ENCODE assay signal across 8 cellular contexts in the genomic region with DNA sequence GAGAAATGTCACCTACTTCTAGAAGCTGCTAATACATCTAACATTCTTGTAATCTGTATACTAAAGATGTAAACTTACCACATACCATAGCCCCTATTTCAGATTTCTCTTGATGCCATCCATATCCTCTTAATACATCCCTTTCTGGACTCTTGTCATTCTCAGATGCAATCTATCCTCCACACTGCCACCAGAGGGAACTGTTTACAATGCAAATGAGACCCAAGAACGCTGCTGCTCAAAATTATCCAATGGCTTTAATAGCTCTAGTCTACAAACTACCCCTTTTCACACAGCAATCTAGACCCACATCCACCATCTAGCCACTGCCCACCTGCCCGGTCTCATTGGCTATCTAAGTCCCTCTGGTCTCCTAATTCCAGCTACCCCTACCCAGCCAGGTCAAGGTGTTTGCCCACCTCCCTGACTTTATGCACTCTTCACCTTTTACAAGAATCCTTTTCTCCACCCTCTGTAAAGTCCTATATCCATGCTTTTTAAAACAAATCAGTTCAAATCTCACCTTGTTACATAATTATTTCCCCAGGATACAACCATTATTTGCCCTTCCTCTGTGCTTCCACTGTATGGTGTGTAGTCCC. TPM values are rescaled to one million over a fixed set of nuclear protein-coding genes. Genes with fewer than 3 reads are reported as not detected.
DNase-seq lines count a peak whose midpoint lies in the region; ATAC-seq and TF ChIP-seq lines count a peak whose summit lies in the region.

No MANE protein-coding gene starts in this region.

- no peaks in the 10 kb centered on the region for H3K9me3 Mint-ChIP-seq in activated CD8-positive, alpha-beta T cell treated with anti-CD3 and anti-CD28 coated beads for 36 hours
- no peaks in the 10 kb centered on the region for H3K9me3 Mint-ChIP-seq in type B pancreatic cell

- H3K4me3 ChIP-seq in BJ (ENCODE audit: low read depth, low read length) (no peak overlapping the region), GM12875 (ENCODE audit: low read depth, low read length) (no peak overlapping the region)

- POLR2A ChIA-PET in BJ (lab: Charles Lee): no interaction called here
- POLR2A ChIA-PET in activated CD8-positive, alpha-beta T cell treated with anti-CD3 and anti-CD28 coated beads for 36 hours (lab: Charles Lee): no interaction called here

- no peak overlapping the region for H3K4me3 Mint-ChIP-seq in activated CD8-positive, alpha-beta T cell treated with anti-CD3 and anti-CD28 coated beads for 36 hours
- no peak overlapping the region for H3K4me3 Mint-ChIP-seq in type B pancreatic cell

- no peaks in the 10 kb centered on the region for H3K36me3 ChIP-seq in BJ (ENCODE audit: control insufficient read depth, insufficient read depth, low read length)

- peaks cover 2% of the 10 kb centered on the region for H3K4me1 Mint-ChIP-seq in activated CD8-positive, alpha-beta T cell treated with anti-CD3 and anti-CD28 coated beads for 36 hours (ENCODE audit: low read depth)
- H3K4me1 Mint-ChIP-seq in type B pancreatic cell (ENCODE audit: unreplicated experiment): peaks cover 13% of the 10 kb centered on the region

- intact Hi-C loops in activated CD8-positive, alpha-beta T cell treated with anti-CD3 and anti-CD28 coated beads for 36 hours (cut with micrococcal nuclease): loop anchor here (5.0 kb wide), 1 partner anchor 93 kb away; a partner anchor contains a TSS

- CTCF ChIA-PET in BJ (lab: Yijun Ruan, JAX): interaction anchor here (0.7 to 1.2 kb wide), 10 partner anchors 8 to 92 kb away, joined by 3 to 10 read pairs (median 4); a partner anchor contains a TSS
- CTCF ChIA-PET in activated CD8-positive, alpha-beta T cell treated with anti-CD3 and anti-CD28 coated beads for 36 hours (lab: Charles Lee): interaction anchor here (0.6 to 1.2 kb wide), 8 partner anchors 10 to 419 kb away, joined by 3 to 9 read pairs (median 4); a partner anchor contains a TSS

- DNase-seq in BJ (ENCODE audit: low read depth) (no peak), NCI-H146 (lab: John Stamatoyannopoulos, UW) (peak; percentile 58), inferior parietal cortex (ENCODE audit: extremely low spot score) (peak; percentile 54), type B pancreatic cell (ENCODE audit: extremely low spot score, unreplicated experiment) (no peak), ecto neural progenitor cell (ENCODE audit: low spot score) (no peak)
- DNase-seq in activated CD8-positive, alpha-beta T cell treated with anti-CD3 and anti-CD28 coated beads for 36 hours: peak; percentile 40

- peak; percentile 76 for TF ChIP-seq CTCF in BJ (IDR thresholded peaks at IDR 0.05; ENCODE audit: insufficient read depth, low read depth, low read length)
- TF ChIP-seq CTCF in GM12875 (IDR thresholded peaks at IDR 0.05; ENCODE audit: borderline replicate concordance, insufficient read depth, low read depth, low read length): peak; percentile 66; the same call in 1 of the 2 replicates
- TF ChIP-seq CTCF in activated CD8-positive, alpha-beta T cell treated with anti-CD3 and anti-CD28 coated beads for 36 hours (IDR thresholded peaks at IDR 0.05): peak; percentile 44
- TF ChIP-seq CTCF in type B pancreatic cell (conservative IDR thresholded peaks at IDR 0.05): peak; percentile 70

- no peaks in the 10 kb centered on the region for H3K27me3 ChIP-seq in BJ (ENCODE audit: control insufficient read depth, insufficient read depth, low read length)

- H3K36me3 Mint-ChIP-seq in activated CD8-positive, alpha-beta T cell treated with anti-CD3 and anti-CD28 coated beads for 36 hours (ENCODE audit: low read depth): no peaks in the 10 kb centered on the region
- no peaks in the 10 kb centered on the region for H3K36me3 Mint-ChIP-seq in type B pancreatic cell

- H3K27me3 Mint-ChIP-seq in activated CD8-positive, alpha-beta T cell treated with anti-CD3 and anti-CD28 coated beads for 36 hours: peaks cover 19% of the 10 kb centered on the region
- no peaks in the 10 kb centered on the region for H3K27me3 Mint-ChIP-seq in type B pancreatic cell

- ATAC-seq in HG02759 (IDR thresholded peaks at IDR 0.05; ENCODE audit: unreplicated experiment): peak; percentile 30
- peak; percentile 67 for ATAC-seq in activated CD8-positive, alpha-beta T cell treated with anti-CD3 and anti-CD28 coated beads for 36 hours

- no peak overlapping the region for H3K27ac Mint-ChIP-seq in activated CD8-positive, alpha-beta T cell treated with anti-CD3 and anti-CD28 coated beads for 36 hours
- no peak overlapping the region for H3K27ac Mint-ChIP-seq in type B pancreatic cell

RNA-seq across cellular contexts. Expression of a gene that starts 14.8 kb away (rescaled TPM):
- polyA plus RNA-seq in BJ (2011; rRNA removed): 3.8 and 5.1 TPM in 2 replicates
- polyA minus RNA-seq in BJ (2011; rRNA and poly(A)+ RNA removed): 1.4 and 2.0 TPM in 2 replicates
- total RNA-seq in activated CD8-positive, alpha-beta T cell treated with anti-CD3 and anti-CD28 coated beads for 36 hours: not detected
- total RNA-seq in type B pancreatic cell (ENCODE audit: low replicate concordance): 11.3 and 12.5 TPM in 2 replicates

RNA-seq across cellular contexts. Expression of a gene that starts 59.4 kb away (rescaled TPM):
- 3.3 and 6.4 TPM in 2 replicates for polyA plus RNA-seq in BJ (2011; rRNA removed)
- polyA minus RNA-seq in BJ (2011; rRNA and poly(A)+ RNA removed): 1.0 and 1.4 TPM in 2 replicates
- 10 to 100 TPM; 20.8 to 24.9 TPM for total RNA-seq in activated CD8-positive, alpha-beta T cell treated with anti-CD3 and anti-CD28 coated beads for 36 hours
- total RNA-seq in type B pancreatic cell (ENCODE audit: low replicate concordance): 7.3 and 7.5 TPM in 2 replicates

Comparison
In these comparisons a context has a peak if more than half of its experiments do, and no peak if none do; other contexts are left out.
1. DNase-seq: peak in NCI-H146 (single experiment), activated CD8-positive, alpha-beta T cell treated with anti-CD3 and anti-CD28 coated beads for 36 hours (single experiment) and inferior parietal cortex (single experiment); none in BJ (single experiment), type B pancreatic cell (single experiment) and ecto neural progenitor cell (single experiment).
2. RNA of a gene that starts 14.8 kb away (total RNA-seq): 11.3 to 12.5 TPM in type B pancreatic cell; not detected in activated CD8-positive, alpha-beta T cell treated with anti-CD3 and anti-CD28 coated beads for 36 hours; every median in the first group is over 10 times any median in the second.
3. Peak in every context shown above with its lines, with median percentiles within 50 percentile points of each other: CTCF ChIP-seq.